ENCODE assay signal across 11 cellular contexts in genomic region chr13:97342936-97343335, GRCh38.
"Had no signal": no experiment of that assay in that cellular context is flagged by ENCODE, and none has a peak within 500 bp of the region (broad histone marks: within the 10 kb centered on the region; RNA-seq: fewer than 3 reads in every experiment).

No MANE protein-coding gene starts in this region.

- H3K27ac Mint-ChIP-seq: activated naive CD4-positive, alpha-beta T cell treated with anti-CD3 and anti-CD28 coated beads, Interleukin-2, amount 10 ng/mL, durations not matched to agents 7 days and 5 days; activated T-helper 17 cell treated with anti-CD3 and anti-CD28 coated beads, Interleukin-2, amount 50 U/mL, for 72 hours; nephron had no signal

- H3K4me3 ChIP-seq: heart left ventricle, upper lobe of left lung had no signal

- H3K9me3 Mint-ChIP-seq: activated naive CD4-positive, alpha-beta T cell treated with anti-CD3 and anti-CD28 coated beads, Interleukin-2, amount 10 ng/mL, durations not matched to agents 7 days and 5 days; activated T-helper 17 cell treated with anti-CD3 and anti-CD28 coated beads, Interleukin-2, amount 50 U/mL, for 72 hours; nephron had no signal

- H3K9me3 ChIP-seq: heart left ventricle, upper lobe of left lung had no signal

- H3K27ac ChIP-seq: foreskin keratinocyte had no signal

- H3K36me3 Mint-ChIP-seq: activated naive CD4-positive, alpha-beta T cell treated with anti-CD3 and anti-CD28 coated beads, Interleukin-2, amount 10 ng/mL, durations not matched to agents 7 days and 5 days had no signal

- ATAC-seq: activated T-helper 17 cell treated with anti-CD3 and anti-CD28 coated beads, Interleukin-2, amount 50 U/mL, for 72 hours; foreskin keratinocyte; heart left ventricle; SK-N-SH treated with all-trans-retinoic acid at 6 μM for 48 hours had no signal

- DNase-seq: activated CD4-positive, alpha-beta T cell treated with anti-CD3 and anti-CD28 coated beads for 4 hours; activated naive CD4-positive, alpha-beta T cell treated with anti-CD3 and anti-CD28 coated beads, Interleukin-2, amount 10 ng/mL, durations not matched to agents 7 days and 5 days; caudate nucleus; cortex of kidney; foreskin keratinocyte; heart left ventricle; occipital lobe; upper lobe of left lung had no signal

- H3K27me3 Mint-ChIP-seq: activated naive CD4-positive, alpha-beta T cell treated with anti-CD3 and anti-CD28 coated beads, Interleukin-2, amount 10 ng/mL, durations not matched to agents 7 days and 5 days; activated T-helper 17 cell treated with anti-CD3 and anti-CD28 coated beads, Interleukin-2, amount 50 U/mL, for 72 hours had no signal

- H3K4me3 Mint-ChIP-seq: activated naive CD4-positive, alpha-beta T cell treated with anti-CD3 and anti-CD28 coated beads, Interleukin-2, amount 10 ng/mL, durations not matched to agents 7 days and 5 days; activated T-helper 17 cell treated with anti-CD3 and anti-CD28 coated beads, Interleukin-2, amount 50 U/mL, for 72 hours; nephron had no signal

- H3K27me3 ChIP-seq: foreskin keratinocyte, heart left ventricle, upper lobe of left lung had no signal

- H3K4me1 ChIP-seq: foreskin keratinocyte had no signal
